18 cellular contexts compared by ENCODE assay signal in the genomic region with DNA sequence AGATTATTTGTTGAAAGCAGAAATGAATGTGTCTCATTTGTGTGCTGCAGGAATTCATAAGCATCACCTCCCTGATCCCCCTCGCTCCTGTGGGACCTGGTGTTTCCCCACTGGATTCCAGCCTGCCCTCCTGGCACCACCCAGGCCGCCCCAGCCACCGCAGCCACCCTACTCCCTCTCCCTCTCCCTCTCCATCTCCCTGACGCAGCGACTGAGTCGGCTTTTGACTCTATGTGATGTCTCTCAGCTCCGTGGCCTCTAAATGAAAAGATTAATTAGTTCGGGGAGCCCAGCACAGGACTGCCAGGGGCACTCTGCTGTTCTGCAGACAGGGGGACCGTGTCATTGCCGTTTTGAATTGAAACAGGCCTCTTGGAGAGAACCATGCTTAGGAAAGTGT.
DNase-seq lines count a peak whose midpoint lies in the region; ATAC-seq and TF ChIP-seq lines count a peak whose summit lies in the region.
"Had no signal": no experiment of that assay in that cellular context is flagged by ENCODE, and none has a peak within 500 bp of the region (broad histone marks: within the 10 kb centered on the region; RNA-seq: fewer than 3 reads in every experiment).

No MANE protein-coding gene starts in this region.

- TF ChIP-seq CTCF in VCaP (conservative IDR thresholded peaks at IDR 0.05) (no peak), nephron progenitor cell (IDR thresholded peaks at IDR 0.05) (no peak), testis (IDR thresholded peaks at IDR 0.05) (no peak), tibial artery (IDR thresholded peaks at IDR 0.05) (no peak)

- H3K4me3 ChIP-seq in testis = no peak overlapping the region
- no peak overlapping the region for H3K4me3 ChIP-seq in tibial artery
- H3K4me3 ChIP-seq: BLaER1 treated with 17β-estradiol and CSF1 and Interleukin-3, amounts not matched to agents 10 nM and 100 nM; Peyer's patch had no signal

- peak overlapping the region; percentile 49 for H3K27ac Mint-ChIP-seq in activated naive CD4-positive, alpha-beta T cell treated with anti-CD3 and anti-CD28 coated beads, Interleukin-2, amount 10 ng/mL, durations not matched to agents 7 days and 5 days
- H3K27ac Mint-ChIP-seq in nephron progenitor cell = peak overlapping the region; percentile 7

- H3K36me3 ChIP-seq in testis (ENCODE audit: low read depth, missing control alignments) = no peaks in the 10 kb centered on the region
- H3K36me3 ChIP-seq in tibial artery = no peaks in the 10 kb centered on the region
- H3K36me3 ChIP-seq: BLaER1 treated with 17β-estradiol and CSF1 and Interleukin-3, amounts not matched to agents 10 nM and 100 nM; Peyer's patch had no signal

- H3K4me1 ChIP-seq in testis (peaks cover 13% of the 10 kb centered on the region), tibial artery (no peaks in the 10 kb centered on the region)
- H3K4me1 ChIP-seq: Peyer's patch had no signal

- intact Hi-C loops in testis (cut with DNase I; ENCODE audit: low total_unique reads) (no loop called here), tibial artery (cut with DNase I; ENCODE audit: low total_unique reads) (no loop called here)

- peaks cover 7% of the 10 kb centered on the region for H3K27me3 Mint-ChIP-seq in activated naive CD4-positive, alpha-beta T cell treated with anti-CD3 and anti-CD28 coated beads, Interleukin-2, amount 10 ng/mL, durations not matched to agents 7 days and 5 days
- peaks cover 32% of the 10 kb centered on the region for H3K27me3 Mint-ChIP-seq in nephron progenitor cell (ENCODE audit: low read depth, poor library complexity)

- no peak for DNase-seq in activated naive CD4-positive, alpha-beta T cell treated with anti-CD3 and anti-CD28 coated beads, Interleukin-2, amount 10 ng/mL, durations not matched to agents 7 days and 5 days
- no peak for DNase-seq in activated naive CD4-positive, alpha-beta T cell (lab: John Stamatoyannopoulos, UW)
- DNase-seq in nephron progenitor cell = no peak
- peak; percentile 8 for DNase-seq in testis
- DNase-seq in tibial artery = no peak
- DNase-seq: DMS 273 treated with DMSO at 0.1 percent for 48 hours, EL, MM.1S, NCI-H1105 treated with DMSO at 0.1 percent for 48 hours, NCI-H1930, NCI-H2171 treated with DMSO at 0.1 percent for 48 hours, SHP77 had no signal

- no peaks in the 10 kb centered on the region for H3K36me3 Mint-ChIP-seq in activated naive CD4-positive, alpha-beta T cell treated with anti-CD3 and anti-CD28 coated beads, Interleukin-2, amount 10 ng/mL, durations not matched to agents 7 days and 5 days
- no peaks in the 10 kb centered on the region for H3K36me3 Mint-ChIP-seq in nephron progenitor cell (ENCODE audit: low read depth)

- no peaks in the 10 kb centered on the region for H3K9me3 Mint-ChIP-seq in activated naive CD4-positive, alpha-beta T cell treated with anti-CD3 and anti-CD28 coated beads, Interleukin-2, amount 10 ng/mL, durations not matched to agents 7 days and 5 days
- H3K9me3 Mint-ChIP-seq in nephron progenitor cell = no peaks in the 10 kb centered on the region

- no peak overlapping the region for H3K4me3 Mint-ChIP-seq in activated naive CD4-positive, alpha-beta T cell treated with anti-CD3 and anti-CD28 coated beads, Interleukin-2, amount 10 ng/mL, durations not matched to agents 7 days and 5 days
- peak overlapping the region; percentile 4 for H3K4me3 Mint-ChIP-seq in nephron progenitor cell

- H3K27me3 ChIP-seq in testis (no peaks in the 10 kb centered on the region), tibial artery (peaks cover 0 to 46% of the 10 kb centered on the region in 2 donors)
- H3K27me3 ChIP-seq: Peyer's patch had no signal

- CTCF ChIA-PET in activated naive CD4-positive, alpha-beta T cell treated with anti-CD3 and anti-CD28 coated beads, Interleukin-2, amount 10 ng/mL, durations not matched to agents 7 days and 5 days (lab: Charles Lee) = no interaction called here

- TF ChIP-seq POLR2A in testis (IDR thresholded peaks at IDR 0.05) = no peak

- H3K27ac ChIP-seq in VCaP = peak overlapping the region; percentile 55
- no peak overlapping the region for H3K27ac ChIP-seq in testis
- no peak overlapping the region for H3K27ac ChIP-seq in tibial artery
- H3K27ac ChIP-seq: BLaER1 treated with 17β-estradiol and CSF1 and Interleukin-3, amounts not matched to agents 10 nM and 100 nM; KMS-11; Peyer's patch had no signal

- no peaks in the 10 kb centered on the region for H3K9me3 ChIP-seq in testis
- no peaks in the 10 kb centered on the region for H3K9me3 ChIP-seq in tibial artery
- H3K9me3 ChIP-seq: BLaER1 treated with 17β-estradiol and CSF1 and Interleukin-3, amounts not matched to agents 10 nM and 100 nM; Peyer's patch had no signal

- no peak for ATAC-seq in HG03571 (IDR thresholded peaks at IDR 0.05; ENCODE audit: unreplicated experiment)
- ATAC-seq: HepG2 had no signal

- no peaks in the 10 kb centered on the region for H3K4me1 Mint-ChIP-seq in activated naive CD4-positive, alpha-beta T cell treated with anti-CD3 and anti-CD28 coated beads, Interleukin-2, amount 10 ng/mL, durations not matched to agents 7 days and 5 days
- H3K4me1 Mint-ChIP-seq in nephron progenitor cell = peaks cover 41% of the 10 kb centered on the region

- 80 to 85% methylated on average over 10 of the region's 10 CpGs for WGBS in testis, 2 donors
